Comparison of ENCODE assay signal across 13 cellular contexts in genomic region chrX:120672389-120672788, GRCh38. TPM values are rescaled to one million over a fixed set of nuclear protein-coding genes. Genes with fewer than 3 reads are reported as not detected.
A peak's percentile ranks its signal among the peaks of the same experiment; 100 is the strongest.
DNase-seq lines count a peak whose midpoint lies in the region; TF ChIP-seq lines count a peak whose summit lies in the region.
"Had no signal": no experiment of that assay in that cellular context is flagged by ENCODE, and none has a peak within 500 bp of the region (broad histone marks: within the 10 kb centered on the region; RNA-seq: fewer than 3 reads in every experiment).

No MANE protein-coding gene starts in this region.

- no peaks in the 10 kb centered on the region for H4K20me1 ChIP-seq in H9 (ENCODE audit: control insufficient read depth, insufficient read depth, insufficient read length)

- H3K36me3 ChIP-seq in subcutaneous abdominal adipose tissue (ENCODE audit: control insufficient read depth in 5 of 5, insufficient read depth in 5 of 5, low read length in 5 of 5) = no peaks in the 10 kb centered on the region

- no peak overlapping the region for H2AK5ac ChIP-seq in H9 (ENCODE audit: insufficient read length, low read length)

- H4K91ac ChIP-seq in H9 (ENCODE audit: insufficient read length, low read depth, low read length) = no peak overlapping the region

- H3K4me2 ChIP-seq in H9 (ENCODE audit: insufficient read depth, insufficient read length, low read length) = no peak overlapping the region

- no peak overlapping the region for H2AFZ ChIP-seq in H9 (ENCODE audit: low read length)

- no peak overlapping the region for H2BK20ac ChIP-seq in H9 (ENCODE audit: low read depth, low read length, poor library complexity, severe bottlenecking)

- H3K9me3 Mint-ChIP-seq in HFFc6 = no peaks in the 10 kb centered on the region
- peaks cover 59 to 61% of the 10 kb centered on the region in 2 experiments for H3K9me3 Mint-ChIP-seq in H9

- H3K9ac ChIP-seq in subcutaneous abdominal adipose tissue (ENCODE audit: low read length in 5 of 5) = no peak overlapping the region
- H3K9ac ChIP-seq in H9 (ENCODE audit: extremely low read depth, insufficient read length, low read length) = no peak overlapping the region

- H3K4me1 Mint-ChIP-seq in HFFc6 (ENCODE audit: low read depth) (peaks cover 22% of the 10 kb centered on the region), H9 (no peaks in the 10 kb centered on the region)

- no peak overlapping the region for H4K5ac ChIP-seq in H9 (ENCODE audit: insufficient read length, low read depth, low read length)

- peaks cover 0 to 18% (median 10%) of the 10 kb centered on the region in 5 donors for H3K4me1 ChIP-seq in subcutaneous abdominal adipose tissue (ENCODE audit: control insufficient read depth in 5 of 5, insufficient read depth in 5 of 5, low read length in 5 of 5)
- no peaks in the 10 kb centered on the region for H3K4me1 ChIP-seq in H9 (ENCODE audit: insufficient read depth, low read length)

- no peaks in the 10 kb centered on the region for H3K36me3 Mint-ChIP-seq in HFFc6 (ENCODE audit: low read depth)
- H3K36me3 Mint-ChIP-seq in H9 (ENCODE audit: insufficient read depth in 1 of 3, low read depth in 3 of 3) = no peaks in the 10 kb centered on the region

- H4K8ac ChIP-seq in H9 (replicated peaks; ENCODE audit: insufficient read length, low read depth, low read length) = no peak overlapping the region

- WGBS in H9 (ENCODE audit: extremely low coverage, insufficient read length, low lambda C conversion rate) = no CpG with 5 or more reads among the region's 3 CpGs

- no peak overlapping the region; the same call in 1 of the 2 replicates for H3K4me3 Mint-ChIP-seq in HFFc6
- no peak overlapping the region for H3K4me3 Mint-ChIP-seq in H9

- H3K79me2 ChIP-seq in H9 (ENCODE audit: insufficient read depth, low read length) = no peaks in the 10 kb centered on the region

- no peak overlapping the region for H2BK5ac ChIP-seq in H9 (ENCODE audit: insufficient read length, low read length)

- H2BK12ac ChIP-seq in H9 (ENCODE audit: insufficient read length, low read depth, low read length) = no peak overlapping the region

- peak; percentile 70 for DNase-seq in HFFc6
- peak; percentile 84 for DNase-seq in astrocyte of the spinal cord (ENCODE audit: low read depth, low spot score)
- peak; percentile 9 for DNase-seq in hepatic stellate cell (ENCODE audit: low spot score)
- no peak for DNase-seq in cerebellum (ENCODE audit: low spot score)
- no peak for DNase-seq in H9
- DNase-seq in OCI-M2 (lab: John Stamatoyannopoulos, UW; ENCODE audit: unreplicated experiment) = no peak
- DNase-seq in NCI-H446 treated with DMSO at 0.1 percent for 48 hours (lab: John Stamatoyannopoulos, UW) = no peak
- DNase-seq: activated CD4-positive, CD25-positive, alpha-beta regulatory T cell; anterior cingulate cortex; left colon; NCI-H774 had no signal

- H3K18ac ChIP-seq in H9 (ENCODE audit: insufficient read length, low read depth, low read length) = no peak overlapping the region

- H3K27ac Mint-ChIP-seq in HFFc6 (peak overlapping the region; percentile 78), H9 (no peak overlapping the region)

- H2BK120ac ChIP-seq in H9 (ENCODE audit: low read depth, low read length, poor library complexity, severe bottlenecking) = no peak overlapping the region

- no peak overlapping the region for H3K56ac ChIP-seq in H9 (ENCODE audit: insufficient read length, low read depth, low read length)

- no peaks in the 10 kb centered on the region; the same call in 1 of the 2 replicates for H3K27me3 Mint-ChIP-seq in HFFc6 (ENCODE audit: insufficient read depth)
- H3K27me3 Mint-ChIP-seq in H9 (ENCODE audit: low read depth) = peaks cover 2% of the 10 kb centered on the region

- H3K79me1 ChIP-seq in H9 (ENCODE audit: insufficient read depth, low read depth, low read length, poor library complexity, severe bottlenecking) = no peaks in the 10 kb centered on the region

- H3K14ac ChIP-seq in H9 (ENCODE audit: insufficient read depth, low read length) = no peak overlapping the region

- H3K9me3 ChIP-seq in subcutaneous abdominal adipose tissue (ENCODE audit: control insufficient read depth in 5 of 5, low read length in 5 of 5) (no peaks in the 10 kb centered on the region), H9 (ENCODE audit: control insufficient read depth, low read depth, low read length) (peaks cover 18% of the 10 kb centered on the region)

- no peak for TF ChIP-seq CTCF in HFFc6 (IDR thresholded peaks at IDR 0.05)
- no peak for TF ChIP-seq CTCF in astrocyte of the spinal cord (IDR thresholded peaks at IDR 0.05; ENCODE audit: low read depth, low read length)
- no peak for TF ChIP-seq CTCF in H9 (conservative IDR thresholded peaks at IDR 0.05)

- in situ Hi-C loops in astrocyte of the spinal cord (cut with HindIII; ENCODE audit: low sequenced_read_pairs) = no loop called here

- H3K23me2 ChIP-seq in H9 (ENCODE audit: insufficient read length, low read depth, low read length, poor library complexity, severe bottlenecking) = no peaks in the 10 kb centered on the region

- no peak overlapping the region for H2BK15ac ChIP-seq in H9 (ENCODE audit: low read depth, low read length)

- no peaks in the 10 kb centered on the region for H3K27me3 ChIP-seq in subcutaneous abdominal adipose tissue (ENCODE audit: control insufficient read depth in 5 of 5, insufficient read depth in 4 of 5, low read length in 5 of 5)
- H3K27me3 ChIP-seq in H9 (ENCODE audit: insufficient read depth, low read length) = no peaks in the 10 kb centered on the region

- H3K23ac ChIP-seq in H9 (ENCODE audit: insufficient read length, low read depth, low read length) = no peak overlapping the region

- peak overlapping the region; percentile 15 for H3K27ac ChIP-seq in subcutaneous abdominal adipose tissue (ENCODE audit: low read depth, low read length)
- no peak overlapping the region for H3K27ac ChIP-seq in H9 (ENCODE audit: insufficient read length, low read depth, low read length)
- H3K27ac ChIP-seq: HL-60 had no signal

- no peak overlapping the region for H3T11ph ChIP-seq in H9 (ENCODE audit: low read length)

- H3K4ac ChIP-seq in H9 (ENCODE audit: low read depth, low read length) = no peak overlapping the region

- H3K4me3 ChIP-seq in astrocyte of the spinal cord (ENCODE audit: low read depth, low read length) = no peak overlapping the region
- no peak overlapping the region for H3K4me3 ChIP-seq in subcutaneous abdominal adipose tissue (ENCODE audit: low read depth in 1 of 5, low read length in 5 of 5)

RNA-seq across cellular contexts. Expression of gene C1GALT1C1, which starts 42.5 kb away (rescaled TPM):
- 10 to 100 TPM; 34.9 to 42.1 (median 41.0) TPM for total RNA-seq in HFFc6 (2021; fragmentation: NEBNext Ultra II Directional; extraction: Animal tissue kit (Norgen Biotek cat#: 25700))
- total RNA-seq in cerebellum (14.2 TPM), H9 (2021) (14.8 and 16.0 TPM in 2 replicates)

Comparison
In these comparisons a context has a peak if more than half of its experiments do, and no peak if none do; other contexts are left out.
1. DNase-seq: peak in HFFc6 (single experiment), astrocyte of the spinal cord (single experiment) and hepatic stellate cell (single experiment); none in cerebellum (single experiment), H9 (single experiment), OCI-M2 (single experiment) and NCI-H446 treated with DMSO at 0.1 percent for 48 hours (single experiment).